9 cellular contexts compared by ENCODE assay signal in genomic region chr17:78137392-78138203, GRCh38. TPM values are rescaled to one million over a fixed set of nuclear protein-coding genes. Genes with fewer than 3 reads are reported as not detected.
DNase-seq lines count a peak whose midpoint lies in the region; ATAC-seq and TF ChIP-seq lines count a peak whose summit lies in the region.
"Had no signal": no experiment of that assay in that cellular context is flagged by ENCODE, and none has a peak within 500 bp of the region (broad histone marks: within the 10 kb centered on the region; RNA-seq: fewer than 3 reads in every experiment).

No MANE protein-coding gene starts in this region.

- H3K27me3 ChIP-seq in GM06990 (replicated peaks; ENCODE audit: control insufficient read depth, insufficient read depth, low read length), result no peaks in the 10 kb centered on the region

- peak; percentile 26 for ATAC-seq in activated naive CD8-positive, alpha-beta T cell treated with anti-CD3 and anti-CD28 coated beads, Interleukin-2, amount 10 ng/mL, durations not matched to agents 7 days and 5 days (ENCODE audit: low read depth)
- ATAC-seq in natural killer cell (peak; percentile 19 to 32 (median 27)), GM19463 (IDR thresholded peaks at IDR 0.05; ENCODE audit: unreplicated experiment) (no peak), GM19467 (IDR thresholded peaks at IDR 0.05; ENCODE audit: unreplicated experiment) (no peak), HG03520 (IDR thresholded peaks at IDR 0.05; ENCODE audit: unreplicated experiment) (no peak), GM21423 (IDR thresholded peaks at IDR 0.05; ENCODE audit: unreplicated experiment) (no peak)

- H3K27ac Mint-ChIP-seq in activated naive CD8-positive, alpha-beta T cell treated with anti-CD3 and anti-CD28 coated beads, Interleukin-2, amount 10 ng/mL, durations not matched to agents 7 days and 5 days, result peak overlapping the region; percentile 82
- peak overlapping the region; percentile 91 to 94 for H3K27ac Mint-ChIP-seq in natural killer cell

- peaks cover 56% of the 10 kb centered on the region for H3K4me1 Mint-ChIP-seq in activated naive CD8-positive, alpha-beta T cell treated with anti-CD3 and anti-CD28 coated beads, Interleukin-2, amount 10 ng/mL, durations not matched to agents 7 days and 5 days
- peaks cover 74 to 75% of the 10 kb centered on the region in 2 donors for H3K4me1 Mint-ChIP-seq in natural killer cell

- intact Hi-C loops in natural killer cell (cut with micrococcal nuclease), result no loop called here

- POLR2A ChIA-PET in activated naive CD8-positive, alpha-beta T cell treated with anti-CD3 and anti-CD28 coated beads, Interleukin-2, amount 10 ng/mL, durations not matched to agents 7 days and 5 days (lab: Charles Lee), result interaction anchor here (0.8 to 14.8 kb wide), 9 partner anchors 13 to 256 kb away, joined by 3 to 380 read pairs (median 5); partner anchors contain the start of genes TMC6 and TMC8

- H3K27me3 Mint-ChIP-seq in activated naive CD8-positive, alpha-beta T cell treated with anti-CD3 and anti-CD28 coated beads, Interleukin-2, amount 10 ng/mL, durations not matched to agents 7 days and 5 days, result no peaks in the 10 kb centered on the region
- H3K27me3 Mint-ChIP-seq in natural killer cell (ENCODE audit: low read depth in 2 of 2), result no peaks in the 10 kb centered on the region

- peaks cover 38% of the 10 kb centered on the region for H3K36me3 Mint-ChIP-seq in activated naive CD8-positive, alpha-beta T cell treated with anti-CD3 and anti-CD28 coated beads, Interleukin-2, amount 10 ng/mL, durations not matched to agents 7 days and 5 days
- H3K36me3 Mint-ChIP-seq in natural killer cell, result peaks cover 10% of the 10 kb centered on the region

- TF ChIP-seq CTCF in GM06990 (IDR thresholded peaks at IDR 0.05; ENCODE audit: insufficient read depth, low read length, poor library complexity, severe bottlenecking), result peak; percentile 83
- TF ChIP-seq CTCF in natural killer cell (IDR thresholded peaks at IDR 0.05), result peak; percentile 33

- peaks cover 45% of the 10 kb centered on the region for H3K36me3 ChIP-seq in GM06990 (ENCODE audit: control insufficient read depth, insufficient read depth, low read length)

- no peak overlapping the region for H3K4me3 ChIP-seq in GM06990 (replicated peaks; ENCODE audit: low read depth, low read length)

- H3K9me3 Mint-ChIP-seq in activated naive CD8-positive, alpha-beta T cell treated with anti-CD3 and anti-CD28 coated beads, Interleukin-2, amount 10 ng/mL, durations not matched to agents 7 days and 5 days, result no peaks in the 10 kb centered on the region
- H3K9me3 Mint-ChIP-seq in natural killer cell, result no peaks in the 10 kb centered on the region

- DNase-seq in GM06990 (ENCODE audit: extremely low read depth, insufficient read length) (no peak), NCI-H69 (lab: John Stamatoyannopoulos, UW) (peak; percentile 40), natural killer cell (peak; percentile 45)
- peak; percentile 74 for DNase-seq in activated naive CD8-positive, alpha-beta T cell treated with anti-CD3 and anti-CD28 coated beads, Interleukin-2, amount 10 ng/mL, durations not matched to agents 7 days and 5 days

- peak overlapping the region; percentile 72 for H3K4me3 Mint-ChIP-seq in activated naive CD8-positive, alpha-beta T cell treated with anti-CD3 and anti-CD28 coated beads, Interleukin-2, amount 10 ng/mL, durations not matched to agents 7 days and 5 days
- peak overlapping the region; percentile 74 for H3K4me3 Mint-ChIP-seq in natural killer cell

RNA-seq across cellular contexts. Expression of gene TMC8, which starts 7.0 kb away (rescaled TPM):
- 100 to 1,000 TPM; 336 to 340 TPM for total RNA-seq in activated naive CD8-positive, alpha-beta T cell treated with anti-CD3 and anti-CD28 coated beads, Interleukin-2, amount 10 ng/mL, durations not matched to agents 7 days and 5 days
- 100 to 1,000 TPM; 401 to 551 (median 435) TPM for total RNA-seq in natural killer cell

RNA-seq across cellular contexts. Expression of gene C17orf99, which starts 8.6 kb away (rescaled TPM):
- total RNA-seq in activated naive CD8-positive, alpha-beta T cell treated with anti-CD3 and anti-CD28 coated beads, Interleukin-2, amount 10 ng/mL, durations not matched to agents 7 days and 5 days, result not detected
- total RNA-seq in natural killer cell, result not detected
- total RNA-seq: HT1080 had no signal

RNA-seq across cellular contexts. Expression of gene TMC6, which starts 9.0 kb away (rescaled TPM):
- total RNA-seq in activated naive CD8-positive, alpha-beta T cell treated with anti-CD3 and anti-CD28 coated beads, Interleukin-2, amount 10 ng/mL, durations not matched to agents 7 days and 5 days, result 100 to 1,000 TPM; 638 to 646 TPM
- 100 to 1,000 TPM; 653 to 825 (median 687) TPM for total RNA-seq in natural killer cell

RNA-seq across cellular contexts. Expression of gene SYNGR2, which starts 30.8 kb away (rescaled TPM):
- 10 to 100 TPM; 43.2 to 50.5 TPM for total RNA-seq in activated naive CD8-positive, alpha-beta T cell treated with anti-CD3 and anti-CD28 coated beads, Interleukin-2, amount 10 ng/mL, durations not matched to agents 7 days and 5 days
- 10 to 100 TPM; 41.2 to 62.1 (median 43.5) TPM for total RNA-seq in natural killer cell

RNA-seq across cellular contexts. Expression of gene TK1, which starts 49.3 kb away (rescaled TPM):
- 10 to 100 TPM; 93.1 to 97.8 TPM for total RNA-seq in activated naive CD8-positive, alpha-beta T cell treated with anti-CD3 and anti-CD28 coated beads, Interleukin-2, amount 10 ng/mL, durations not matched to agents 7 days and 5 days
- 1 to 10 TPM; 2.1 to 5.1 (median 3.9) TPM for total RNA-seq in natural killer cell

Comparison
In these comparisons a context has a peak if more than half of its experiments do, and no peak if none do; other contexts are left out.
1. ATAC-seq: peak in activated naive CD8-positive, alpha-beta T cell treated with anti-CD3 and anti-CD28 coated beads, Interleukin-2, amount 10 ng/mL, durations not matched to agents 7 days and 5 days (single experiment) and natural killer cell (3 of 3); none in GM19463 (single experiment), GM19467 (single experiment), HG03520 (single experiment) and GM21423 (single experiment).